Comparison of ENCODE assay signal across 9 cellular contexts in genomic region chr1:178126790-178127189, GRCh38. TPM values are rescaled to one million over a fixed set of nuclear protein-coding genes. Genes with fewer than 3 reads are reported as not detected.
A peak's percentile ranks its signal among the peaks of the same experiment; 100 is the strongest.
DNase-seq lines count a peak whose midpoint lies in the region; ATAC-seq and TF ChIP-seq lines count a peak whose summit lies in the region.
"Had no signal": no experiment of that assay in that cellular context is flagged by ENCODE, and none has a peak within 500 bp of the region (broad histone marks: within the 10 kb centered on the region; RNA-seq: fewer than 3 reads in every experiment).

No MANE protein-coding gene starts in this region.

- TF ChIP-seq CTCF in HFF-Myc (IDR thresholded peaks at IDR 0.05; ENCODE audit: low read depth, low read length, missing control alignments): no peak
- TF ChIP-seq CTCF in PC-3 (conservative IDR thresholded peaks at IDR 0.05; ENCODE audit: low read depth, low read length): no peak
- no peak for TF ChIP-seq CTCF in fibroblast of the aortic adventitia (IDR thresholded peaks at IDR 0.05; ENCODE audit: insufficient read depth, low read length)

- no peaks in the 10 kb centered on the region for H3K9me3 ChIP-seq in PC-3 (ENCODE audit: low read length)

- peak; percentile 96 for ATAC-seq in PC-3
- no peak for ATAC-seq in GM18511 (IDR thresholded peaks at IDR 0.05; ENCODE audit: unreplicated experiment)

- peak overlapping the region; percentile 54 for H3K9ac ChIP-seq in PC-3 (ENCODE audit: low read length)

- no peaks in the 10 kb centered on the region for H3F3A ChIP-seq in PC-3 (ENCODE audit: low read length, unreplicated experiment)

- H2AFZ ChIP-seq in PC-3 (ENCODE audit: low read length): no peak overlapping the region

- peak overlapping the region; percentile 77 for H3K4me2 ChIP-seq in PC-3 (ENCODE audit: low read length)

- 0 out of 2 replicates have a peak, but pooled peaks cover 4% of the 10 kb centered on the region for H3K36me3 ChIP-seq in PC-3 (ENCODE audit: low read depth, low read length)

- no peaks in the 10 kb centered on the region for H3K9me2 ChIP-seq in PC-3 (replicated peaks; ENCODE audit: low read length)

- no peaks in the 10 kb centered on the region for H3K27me3 ChIP-seq in PC-3 (ENCODE audit: low read length)

- peak overlapping the region; percentile 90 for H3K27ac ChIP-seq in PC-3 (ENCODE audit: low read length)
- peak overlapping the region in 12 of 21 experiments; percentile 6 to 86 (median 56) for H3K27ac ChIP-seq in skin epidermis

- H4K20me1 ChIP-seq in PC-3 (ENCODE audit: low read length): no peaks in the 10 kb centered on the region

- no TSS peak for BruUV-seq in PC-3 (replicated peaks; lab: Mats Ljungman, UMichigan)

- no peak overlapping the region for H3K4me3 ChIP-seq in HFF-Myc (replicated peaks; ENCODE audit: low read depth, low read length)
- H3K4me3 ChIP-seq in PC-3 (ENCODE audit: low read length): peak overlapping the region; percentile 42
- H3K4me3 ChIP-seq in fibroblast of the aortic adventitia (ENCODE audit: low read depth, low read length): no peak overlapping the region
- H3K4me3 ChIP-seq in skin epidermis: no peak overlapping the region

- CTCF ChIA-PET in PC-3 (lab: Charles Lee): no interaction called here

- H3K79me2 ChIP-seq in PC-3 (ENCODE audit: low read length): peaks cover 57% of the 10 kb centered on the region

- POLR2A ChIA-PET in PC-3 (lab: Charles Lee; ENCODE audit: unreplicated experiment): no interaction called here

- peaks cover 58% of the 10 kb centered on the region for H3K4me1 ChIP-seq in PC-3 (ENCODE audit: insufficient read depth, low read length)

- DNase-seq in HFF-Myc (ENCODE audit: extremely low read depth, low read depth) (peak; percentile 14), PC-3 (peak; percentile 89), fibroblast of the aortic adventitia (ENCODE audit: low read depth) (peak; percentile 88), DMS79 (lab: John Stamatoyannopoulos, UW) (no peak), SKM-1 treated with dmso at 0.1 percent for 144 hours (lab: John Stamatoyannopoulos, UW; ENCODE audit: unreplicated experiment) (no peak)
- no peak for DNase-seq in activated CD4-positive, CD25-positive, alpha-beta regulatory T cell (lab: John Stamatoyannopoulos, UW)
- DNase-seq: hypothalamus had no signal

- intact Hi-C loops in PC-3 (cut with micrococcal nuclease): loop anchor here (5.0 kb wide), 1 partner anchor 111 kb away; no protein-coding TSS in a partner anchor

RNA-seq across cellular contexts. Expression of gene RASAL2, which starts 32.9 kb away (rescaled TPM):
- 7.9 and 11.3 TPM in 2 replicates for total RNA-seq in PC-3 (2014; rRNA removed)
- 30.5 and 32.6 TPM in 2 replicates for total RNA-seq in fibroblast of the aortic adventitia (ENCODE audit: low replicate concordance)

Comparison
In these comparisons a context has a peak if more than half of its experiments do, and no peak if none do; other contexts are left out.
1. DNase-seq: peak in HFF-Myc (single experiment), PC-3 (single experiment) and fibroblast of the aortic adventitia (single experiment); none in DMS79 (single experiment), SKM-1 treated with dmso at 0.1 percent for 144 hours (single experiment) and activated CD4-positive, CD25-positive, alpha-beta regulatory T cell (0 of 4).